1 cellular context compared by ENCODE assay signal in the genomic region with DNA sequence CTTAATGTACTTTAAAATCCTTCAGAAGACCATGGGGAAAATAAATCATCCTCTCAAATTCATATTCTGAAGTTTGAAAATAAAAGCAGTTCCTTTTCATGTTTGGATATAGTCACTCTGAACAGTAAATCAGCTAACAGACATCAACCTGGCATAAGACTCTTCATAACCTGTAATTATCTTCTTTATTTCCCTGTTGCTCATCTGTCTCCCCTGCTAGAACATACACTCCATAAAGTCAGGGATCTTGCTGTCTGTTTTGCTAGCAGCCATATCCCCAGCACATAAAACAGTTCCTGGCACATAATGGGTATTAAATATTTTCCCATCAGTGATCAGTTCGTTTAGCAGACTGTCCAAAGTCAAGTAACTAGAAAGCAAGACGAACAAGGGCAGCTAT.
TF ChIP-seq lines count a peak whose summit lies in the region.

No MANE protein-coding gene starts in this region.

TF ChIP-seq in IMR-90, 13 proteins besides CTCF, POLR2A, EP300 and RAD21:
- TF ChIP-seq RCOR1 (IDR thresholded peaks at IDR 0.05; ENCODE audit: insufficient replicate concordance, low read length) = no peak
